In the genomic region with DNA sequence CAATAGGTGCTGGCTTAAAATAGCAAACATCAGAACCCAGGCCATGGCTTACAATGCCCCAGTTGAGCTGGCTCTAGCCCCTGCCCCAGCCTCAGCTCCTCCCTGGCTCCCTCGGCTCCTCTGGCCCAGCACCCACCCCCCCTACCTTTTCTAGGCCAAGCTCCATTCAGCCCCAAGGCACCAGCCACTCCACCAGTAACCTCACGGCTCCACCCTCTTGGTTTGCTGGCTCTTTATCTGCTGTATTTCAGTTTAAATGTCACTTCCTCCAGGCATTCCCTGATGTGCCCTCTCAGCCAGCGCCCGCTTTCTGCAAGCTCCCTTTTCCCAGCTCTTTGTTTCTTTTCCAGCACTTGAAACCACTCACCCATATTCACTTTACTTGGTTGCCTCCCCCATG, we compare ENCODE assay signal across 18 cellular contexts. TPM values are rescaled to one million over a fixed set of nuclear protein-coding genes. Genes with fewer than 3 reads are reported as not detected.
A peak's percentile ranks its signal among the peaks of the same experiment; 100 is the strongest.
DNase-seq lines count a peak whose midpoint lies in the region; ATAC-seq and TF ChIP-seq lines count a peak whose summit lies in the region.
"Had no signal": no experiment of that assay in that cellular context is flagged by ENCODE, and none has a peak within 500 bp of the region (broad histone marks: within the 10 kb centered on the region; RNA-seq: fewer than 3 reads in every experiment).

No MANE protein-coding gene starts in this region.

- no peak for TF ChIP-seq CTCF in GM23338 (conservative IDR thresholded peaks at IDR 0.05; ENCODE audit: low read depth in 2 of 2)

- H3K9me3 ChIP-seq in SK-N-MC (ENCODE audit: low read depth, low read length), result no peaks in the 10 kb centered on the region
- H3K9me3 ChIP-seq: heart left ventricle had no signal

- no peak overlapping the region for H3K9ac ChIP-seq in SK-N-MC (ENCODE audit: insufficient read length)

- H3K36me3 ChIP-seq in GM23338 (ENCODE audit: insufficient read depth), result no peaks in the 10 kb centered on the region
- no peaks in the 10 kb centered on the region for H3K36me3 ChIP-seq in SK-N-MC (ENCODE audit: insufficient read depth, low read length)
- H3K36me3 ChIP-seq: heart left ventricle had no signal

- H3K4me2 ChIP-seq in GM23338, result 0 out of 2 replicates have a peak overlapping the region, but pooled peaks have one; percentile 13

- H3K27me3 ChIP-seq in GM23338 (ENCODE audit: insufficient read depth), result no peaks in the 10 kb centered on the region
- H3K27me3 ChIP-seq: heart left ventricle had no signal

- no peak overlapping the region for H3K27ac Mint-ChIP-seq in GM23338
- H3K27ac Mint-ChIP-seq: progenitor cell of endocrine pancreas had no signal

- peak; percentile 57 for ATAC-seq in GM23338
- ATAC-seq in esophagus mucosa, result no peak
- no peak for ATAC-seq in HG03432 (IDR thresholded peaks at IDR 0.05; ENCODE audit: unreplicated experiment)
- ATAC-seq: heart left ventricle; stimulated activated naive CD8-positive, alpha-beta T cell treated with anti-CD3 and anti-CD28 coated beads, Interleukin-15, Interleukin-2, amounts not matched to agents 100 U/mL and 50 U/mL, for 24 hours had no signal

- H3F3A ChIP-seq in GM23338 (replicated peaks; ENCODE audit: low read depth), result no peaks in the 10 kb centered on the region

- H3K4me3 Mint-ChIP-seq in GM23338, result no peak overlapping the region

- no peaks in the 10 kb centered on the region for H3K9me2 ChIP-seq in GM23338 (ENCODE audit: insufficient read depth)

- no peaks in the 10 kb centered on the region for H4K20me1 ChIP-seq in GM23338 (replicated peaks; ENCODE audit: insufficient read depth)

- peaks cover 6% of the 10 kb centered on the region for H3K27me3 Mint-ChIP-seq in GM23338 (ENCODE audit: insufficient read depth, low read depth, poor library complexity)

- no peaks in the 10 kb centered on the region for H3K9me3 Mint-ChIP-seq in GM23338

- no peaks in the 10 kb centered on the region for H3K79me2 ChIP-seq in GM23338 (replicated peaks; ENCODE audit: insufficient read depth)

- POLR2A ChIA-PET in HEK293T (lab: Yijun Ruan, JAX), result no interaction called here

- peaks cover 21% of the 10 kb centered on the region for H3K4me1 Mint-ChIP-seq in GM23338

- H3K27ac ChIP-seq in GM23338 (ENCODE audit: low read depth) (no peak overlapping the region), SK-N-MC (no peak overlapping the region)

- peak overlapping the region; percentile 88 for H2AFZ ChIP-seq in GM23338

- no peak overlapping the region for H3K4me3 ChIP-seq in GM23338
- H3K4me3 ChIP-seq in SK-N-MC, result 0 out of 2 replicates have a peak overlapping the region, but pooled peaks have one; percentile 14
- H3K4me3 ChIP-seq: heart left ventricle had no signal

- no peaks in the 10 kb centered on the region; the same call in 2 of the 3 replicates for H3K36me3 Mint-ChIP-seq in GM23338 (ENCODE audit: low read depth)

- peaks cover 9% of the 10 kb centered on the region; the same call in 1 of the 2 replicates for H3K4me1 ChIP-seq in GM23338 (ENCODE audit: insufficient read depth)

- DNase-seq in GM23338 (ENCODE audit: low spot score) (peak; percentile 34), SK-N-MC (ENCODE audit: low read depth, low spot score) (no peak), iPS-NIHi11 (ENCODE audit: low spot score) (peak; percentile 41), posterior vena cava (ENCODE audit: low spot score) (peak; percentile 76), NCI-H446 (lab: John Stamatoyannopoulos, UW) (no peak), HEK293T (ENCODE audit: extremely low spot score) (no peak)
- DNase-seq: activated CD4-positive, CD25-positive, alpha-beta regulatory T cell; activated gamma-delta T cell treated with Interleukin-2 at 50 U/mL for 16 hours; Calu3; dermis blood vessel endothelial cell; heart left ventricle; Kasumi-1; NCI-H1417 treated with DMSO at 0.1 percent for 48 hours; NCI-H345; stimulated activated naive CD8-positive, alpha-beta T cell treated with anti-CD3 and anti-CD28 coated beads, Interleukin-15, Interleukin-2, amounts not matched to agents 100 U/mL and 50 U/mL, for 24 hours had no signal

- intact Hi-C loops in posterior vena cava (cut with DNase I), result no loop called here

- CTCF ChIA-PET in HEK293T (lab: Yijun Ruan, JAX), result interaction anchor here (1.7 to 2.2 kb wide), 2 partner anchors 15 to 31 kb away, joined by 8 to 11 read pairs; no protein-coding TSS in a partner anchor

TF ChIP-seq in HEK293T, 16 proteins besides CTCF, POLR2A, EP300 and RAD21:
- no peak for TF ChIP-seq SP1 (IDR thresholded peaks at IDR 0.05)
- TF ChIP-seq TARDBP (IDR thresholded peaks at IDR 0.05), result no peak
- no peak for TF ChIP-seq FOXK2 (IDR thresholded peaks at IDR 0.05)
- no peak for TF ChIP-seq ARNT (IDR thresholded peaks at IDR 0.05)
- TF ChIP-seq BHLHE40 (IDR thresholded peaks at IDR 0.05; ENCODE audit: borderline replicate concordance), result no peak
- no peak for TF ChIP-seq FOXM1 (IDR thresholded peaks at IDR 0.05; ENCODE audit: borderline replicate concordance)
- no peak for TF ChIP-seq FOXA1 (IDR thresholded peaks at IDR 0.05)
- TF ChIP-seq HDGF (IDR thresholded peaks at IDR 0.05; ENCODE audit: borderline replicate concordance), result no peak
- TF ChIP-seq NFRKB (IDR thresholded peaks at IDR 0.05), result no peak
- TF ChIP-seq, protein P1, sequence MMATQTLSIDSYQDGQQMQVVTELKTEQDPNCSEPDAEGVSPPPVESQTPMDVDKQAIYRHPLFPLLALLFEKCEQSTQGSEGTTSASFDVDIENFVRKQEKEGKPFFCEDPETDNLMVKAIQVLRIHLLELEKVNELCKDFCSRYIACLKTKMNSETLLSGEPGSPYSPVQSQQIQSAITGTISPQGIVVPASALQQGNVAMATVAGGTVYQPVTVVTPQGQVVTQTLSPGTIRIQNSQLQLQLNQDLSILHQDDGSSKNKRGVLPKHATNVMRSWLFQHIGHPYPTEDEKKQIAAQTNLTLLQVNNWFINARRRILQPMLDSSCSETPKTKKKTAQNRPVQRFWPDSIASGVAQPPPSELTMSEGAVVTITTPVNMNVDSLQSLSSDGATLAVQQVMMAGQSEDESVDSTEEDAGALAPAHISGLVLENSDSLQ (IDR thresholded peaks at IDR 0.05), result no peak
- TF ChIP-seq LEF1 (IDR thresholded peaks at IDR 0.05; ENCODE audit: borderline replicate concordance), result no peak
- no peak for TF ChIP-seq ZNF384 (IDR thresholded peaks at IDR 0.05)
- no peak for TF ChIP-seq ELF4 (IDR thresholded peaks at IDR 0.05)
- TF ChIP-seq CTBP1 (IDR thresholded peaks at IDR 0.05; ENCODE audit: borderline replicate concordance), result no peak
- no peak for TF ChIP-seq L3MBTL2 (conservative IDR thresholded peaks at IDR 0.05)
- TF ChIP-seq SUZ12 (IDR thresholded peaks at IDR 0.05), result no peak
TF ChIP-seq in HEK293T: peak in this region for 0.

RNA-seq across cellular contexts. Expression of gene C1QTNF2, which starts 10.6 kb away (rescaled TPM):
- total RNA-seq in GM23338 (2014; rRNA removed; shearing (Covaris generic)), result 0.27 and 0.56 TPM in 2 replicates
- polyA plus RNA-seq in GM23338 (2016; fragmentation: Nextera tagmentation; extraction: Ambion mirVana), result 0.61 and 0.92 TPM in 2 replicates
- 1 to 10 TPM; 7.1 to 9.7 TPM for total RNA-seq in posterior vena cava
- total RNA-seq in esophagus mucosa, result 0.20 TPM
- total RNA-seq: Calu3 had no signal

RNA-seq across cellular contexts. Expression of gene FAM200C, which starts 40.0 kb away (rescaled TPM):
- 6.9 and 7.4 TPM in 2 replicates for total RNA-seq in GM23338 (2014; rRNA removed; shearing (Covaris generic))
- polyA plus RNA-seq in GM23338 (2016; fragmentation: Nextera tagmentation; extraction: Ambion mirVana), result 3.3 and 4.6 TPM in 2 replicates
- total RNA-seq in posterior vena cava (1 to 10 TPM; 4.1 to 4.8 TPM), esophagus mucosa (0.76 TPM)

RNA-seq across cellular contexts. Expression of gene CCNJL, which starts 47.5 kb away (rescaled TPM):
- 22.1 and 29.2 TPM in 2 replicates for total RNA-seq in GM23338 (2014; rRNA removed; shearing (Covaris generic))
- 27.0 and 28.4 TPM in 2 replicates for polyA plus RNA-seq in GM23338 (2016; fragmentation: Nextera tagmentation; extraction: Ambion mirVana)
- total RNA-seq in posterior vena cava (1 to 10 TPM; 1.0 to 1.2 TPM), esophagus mucosa (2.6 TPM)

RNA-seq across cellular contexts. Expression of gene SLU7, which starts 59.1 kb away (rescaled TPM):
- total RNA-seq in GM23338 (2014; rRNA removed; shearing (Covaris generic)), result 27.0 and 33.2 TPM in 2 replicates
- polyA plus RNA-seq in GM23338 (2016; fragmentation: Nextera tagmentation; extraction: Ambion mirVana), result 31.1 and 47.5 TPM in 2 replicates
- 10 to 100 TPM; 35.8 to 47.5 TPM for total RNA-seq in posterior vena cava
- total RNA-seq in esophagus mucosa, result 23.8 TPM

Comparison
In these comparisons a context has a peak if more than half of its experiments do, and no peak if none do; other contexts are left out.
1. DNase-seq: peak in GM23338 (single experiment), iPS-NIHi11 (single experiment) and posterior vena cava (single experiment); none in SK-N-MC (single experiment), NCI-H446 (0 of 2) and HEK293T (single experiment).